24 cellular contexts compared by ENCODE assay signal in the genomic region with DNA sequence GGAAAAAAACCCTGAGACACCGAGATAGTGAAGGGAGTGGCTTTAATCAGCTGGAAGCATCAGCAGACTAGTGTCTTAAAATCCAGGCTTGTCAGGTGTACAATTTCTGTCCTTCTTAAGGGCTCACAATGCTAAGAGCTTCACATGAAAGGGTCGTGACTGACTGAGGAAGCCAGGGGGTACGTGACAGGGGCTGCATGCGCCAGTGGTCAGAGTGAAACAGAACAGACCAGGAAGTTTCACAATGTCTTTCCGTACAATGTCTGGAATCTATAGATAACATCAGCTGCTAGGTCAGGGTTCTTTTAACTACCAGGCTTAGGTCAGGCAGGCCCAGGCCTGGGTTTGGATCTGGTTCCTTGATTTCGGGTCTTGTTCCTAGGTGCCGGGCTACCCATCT.
"Had no signal": no experiment of that assay in that cellular context is flagged by ENCODE, and none has a peak within 500 bp of the region (broad histone marks: within the 10 kb centered on the region; RNA-seq: fewer than 3 reads in every experiment).

No MANE protein-coding gene starts in this region.

- H3K27me3 Mint-ChIP-seq: naive thymus-derived CD4-positive, alpha-beta T cell had no signal

- H3K4me3 Mint-ChIP-seq: endodermal cell; naive thymus-derived CD4-positive, alpha-beta T cell; nephron progenitor cell; stimulated activated effector memory CD8-positive, alpha-beta T cell treated with anti-CD3 and anti-CD28 coated beads, Interleukin-12 subunit alpha, Interleukin-12 subunit beta, amount 100 ng/mL, for 72 hours had no signal

- H3K4me1 Mint-ChIP-seq: naive thymus-derived CD4-positive, alpha-beta T cell; nephron progenitor cell; stimulated activated effector memory CD8-positive, alpha-beta T cell treated with anti-CD3 and anti-CD28 coated beads, Interleukin-12 subunit alpha, Interleukin-12 subunit beta, amount 100 ng/mL, for 72 hours had no signal

- H3K9me3 ChIP-seq: neutrophil, thyroid gland, upper lobe of left lung, uterus had no signal

- DNase-seq: effector CD4-positive, alpha-beta T cell; endodermal cell; erythroblast; foreskin keratinocyte; left colon; left ventricle myocardium superior; mesendoderm; naive thymus-derived CD4-positive, alpha-beta T cell; nephron progenitor cell; ovary; sigmoid colon; stimulated activated CD4-positive, alpha-beta T cell treated with anti-CD3 and anti-CD28 coated beads, Interleukin-2, amount 100 ng/mL, for 48 hours; stimulated activated CD8-positive, alpha-beta memory T cell treated with anti-CD3 and anti-CD28 coated beads, Interleukin-4, amount 100 ng/mL, for 48 hours; stimulated activated naive CD8-positive, alpha-beta T cell treated with anti-CD3 and anti-CD28 coated beads, Interleukin-15, Interleukin-2, amounts not matched to agents 100 U/mL and 50 U/mL, for 24 hours; thyroid gland; upper lobe of left lung; uterus had no signal

- H3K4me3 ChIP-seq: coronary artery, lung, ovary, right atrium auricular region, sigmoid colon, skin epidermis, suprapubic skin, thyroid gland, upper lobe of left lung, uterus had no signal

- H3K36me3 Mint-ChIP-seq: naive thymus-derived CD4-positive, alpha-beta T cell; stimulated activated effector memory CD8-positive, alpha-beta T cell treated with anti-CD3 and anti-CD28 coated beads, Interleukin-12 subunit alpha, Interleukin-12 subunit beta, amount 100 ng/mL, for 72 hours had no signal

- H3K36me3 ChIP-seq: neutrophil, ovary, right atrium auricular region, sigmoid colon, suprapubic skin, thyroid gland, upper lobe of left lung, uterus had no signal

- H3K27ac Mint-ChIP-seq: endodermal cell; naive thymus-derived CD4-positive, alpha-beta T cell; nephron progenitor cell; stimulated activated effector memory CD8-positive, alpha-beta T cell treated with anti-CD3 and anti-CD28 coated beads, Interleukin-12 subunit alpha, Interleukin-12 subunit beta, amount 100 ng/mL, for 72 hours had no signal

- ATAC-seq: foreskin keratinocyte; left colon; left ventricle myocardium superior; naive thymus-derived CD4-positive, alpha-beta T cell; stimulated activated effector memory CD8-positive, alpha-beta T cell treated with anti-CD3 and anti-CD28 coated beads, Interleukin-12 subunit alpha, Interleukin-12 subunit beta, amount 100 ng/mL, for 72 hours; stimulated activated naive CD8-positive, alpha-beta T cell treated with anti-CD3 and anti-CD28 coated beads, Interleukin-15, Interleukin-2, amounts not matched to agents 100 U/mL and 50 U/mL, for 24 hours had no signal

- H3K27me3 ChIP-seq: foreskin keratinocyte, neutrophil, ovary, right atrium auricular region, sigmoid colon, suprapubic skin, thyroid gland, upper lobe of left lung, uterus had no signal

- H3K4me1 ChIP-seq: foreskin keratinocyte, right atrium auricular region, sigmoid colon, suprapubic skin, thyroid gland, upper lobe of left lung, uterus had no signal

- H3K27ac ChIP-seq: coronary artery, foreskin keratinocyte, neutrophil, ovary, right atrium auricular region, sigmoid colon, skin epidermis, suprapubic skin, thyroid gland, upper lobe of left lung, uterus had no signal
